ENCODE assay signal across 34 cellular contexts in genomic region chrX:95152810-95153209, GRCh38.
"Had no signal": no experiment of that assay in that cellular context is flagged by ENCODE, and none has a peak within 500 bp of the region (broad histone marks: within the 10 kb centered on the region; RNA-seq: fewer than 3 reads in every experiment).

No MANE protein-coding gene starts in this region.

- DNase-seq: Karpas-422, Kasumi-1, MG63, MM.1S, MV-4-11, NCI-H1048, NCI-H1092, NCI-H1092 treated with DMSO at 0.1 percent for 48 hours, NCI-H1105, NCI-H1105 treated with DMSO at 0.1 percent for 48 hours, NCI-H1417, NCI-H1417 treated with DMSO at 0.1 percent for 48 hours, NCI-H1436, NCI-H1436 treated with DMSO at 0.1 percent for 48 hours, NCI-H146, NCI-H1694, NCI-H1694 treated with DMSO at 0.1 percent for 48 hours, NCI-H187, NCI-H187 treated with DMSO at 0.1 percent for 48 hours, NCI-H1930, NCI-H2029, NCI-H2029 treated with DMSO at 0.1 percent for 48 hours, NCI-H2081, NCI-H2081 treated with DMSO at 0.1 percent for 48 hours, NCI-H2107, NCI-H2171, NCI-H2171 treated with DMSO at 0.1 percent for 48 hours, NCI-H2227 treated with DMSO at 0.1 percent for 48 hours, NCI-H226, NCI-H345, NCI-H446, NCI-H446 treated with DMSO at 0.1 percent for 48 hours, NCI-H510A, NCI-H510A treated with DMSO at 0.1 percent for 48 hours had no signal

- H3K4me3 ChIP-seq: MG63 had no signal

- H3K36me3 ChIP-seq: MG63 had no signal

- H3K27me3 ChIP-seq: MG63 had no signal

- H3K9me3 ChIP-seq: MG63 had no signal
